Comparison of ENCODE assay signal across 8 cellular contexts in the genomic region with DNA sequence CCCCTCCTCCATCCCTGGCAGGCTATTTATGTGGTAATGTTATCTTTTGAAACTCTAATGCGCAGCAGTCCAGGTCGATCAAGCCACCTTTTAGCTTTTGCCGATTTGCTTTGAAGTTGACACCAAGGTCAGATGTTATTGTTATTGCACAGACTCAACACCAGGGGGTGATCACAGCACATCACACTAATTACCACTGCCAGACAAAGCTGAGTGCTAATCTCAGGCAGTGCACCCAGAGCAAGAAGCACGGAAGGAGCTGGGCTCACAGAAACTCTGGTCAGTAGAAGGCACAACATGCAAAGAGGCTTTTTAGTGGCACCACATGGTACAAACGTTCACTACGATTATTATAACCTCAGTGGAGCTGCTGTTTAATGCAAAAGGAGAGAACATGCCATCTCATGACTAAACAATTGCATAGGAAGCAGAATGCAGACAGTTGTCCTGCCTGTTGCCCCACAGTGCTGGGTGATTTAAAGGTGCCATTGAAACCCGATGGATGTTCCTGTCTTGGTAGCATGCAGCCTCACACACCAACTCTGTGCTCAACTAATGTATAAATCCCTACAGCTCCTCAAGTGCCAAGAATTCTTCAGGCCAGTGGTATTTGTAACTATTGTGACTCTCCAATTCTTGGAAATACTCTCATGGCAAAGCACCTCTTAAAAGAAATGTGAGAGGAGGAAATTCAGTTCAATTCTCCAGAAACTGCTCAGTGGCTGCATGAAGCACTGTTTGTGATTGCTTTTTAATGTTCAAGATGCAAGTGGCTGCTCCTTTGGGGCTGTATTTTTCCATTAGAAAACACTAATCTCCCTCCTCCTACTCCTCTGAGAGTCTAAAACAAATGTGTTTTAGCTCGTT.
DNase-seq lines count a peak whose midpoint lies in the region; ATAC-seq, FAIRE-seq and TF ChIP-seq lines count a peak whose summit lies in the region.

No MANE protein-coding gene starts in this region.

- H3K4me3 ChIP-seq in IMR-90 (ENCODE audit: insufficient read depth, low read depth, low read length) (no peak overlapping the region), Panc1 (ENCODE audit: low read depth in 2 of 2, low read length in 2 of 2) (no peak overlapping the region), osteoblast (ENCODE audit: insufficient read depth, low read length) (peak overlapping the region; percentile 10)

- no peaks in the 10 kb centered on the region for H3K79me1 ChIP-seq in IMR-90 (ENCODE audit: low read depth in 1 of 2, low read length in 2 of 2)

- peak overlapping the region; percentile 55 for H3K14ac ChIP-seq in IMR-90 (replicated peaks; ENCODE audit: low read depth, low read length)

- CTCF ChIA-PET in IMR-90 (lab: Yijun Ruan, JAX) = interaction anchor here (0.6 to 1.5 kb wide), 27 partner anchors 10 to 1253 kb away, joined by 3 to 10 read pairs (median 4); no protein-coding TSS in a partner anchor
- CTCF ChIA-PET in Panc1 (lab: Charles Lee) = interaction anchor here (0.7 kb wide), 2 partner anchors 482 to 807 kb away, joined by 3 read pairs; partner anchors contain the start of gene PDGFD

- H2BK20ac ChIP-seq in IMR-90 (ENCODE audit: low read depth, low read length) = peak overlapping the region; percentile 73

- dilution Hi-C loops in IMR-90 (cut with HindIII; ENCODE audit: low sequenced_read_pairs, unreplicated experiment) = no loop called here

- H3K27ac Mint-ChIP-seq in activated T-helper 17 cell treated with anti-CD3 and anti-CD28 coated beads, Interleukin-2, amount 50 U/mL, for 72 hours = no peak overlapping the region

- no peaks in the 10 kb centered on the region for H3K9me3 Mint-ChIP-seq in activated T-helper 17 cell treated with anti-CD3 and anti-CD28 coated beads, Interleukin-2, amount 50 U/mL, for 72 hours

- no peaks in the 10 kb centered on the region for H4K20me1 ChIP-seq in IMR-90 (ENCODE audit: insufficient read depth, low read length)
- H4K20me1 ChIP-seq in osteoblast (ENCODE audit: insufficient read depth, low read length) = no peaks in the 10 kb centered on the region

- peak; percentile 75 for DNase-seq in IMR-90
- DNase-seq in Panc1 (ENCODE audit: low read depth, low spot score) = peak; percentile 41
- DNase-seq in germinal center (ENCODE audit: low spot score) = peak; percentile 65
- peak; percentile 73 for DNase-seq in osteoblast (ENCODE audit: insufficient read length, low spot score, missing footprints)
- DNase-seq in T1000 (lab: John Stamatoyannopoulos, UW) = no peak

- peak overlapping the region; percentile 51 for H3K18ac ChIP-seq in IMR-90 (ENCODE audit: low read depth, low read length)

- H3K4me1 ChIP-seq in IMR-90 (ENCODE audit: control insufficient read depth, insufficient read depth, low read length) (peaks cover 5% of the 10 kb centered on the region), Panc1 (ENCODE audit: control insufficient read depth, insufficient read depth, low read length) (no peaks in the 10 kb centered on the region), osteoblast (ENCODE audit: insufficient read depth, low read length) (peaks cover 17% of the 10 kb centered on the region)

- H3K79me2 ChIP-seq in osteoblast (ENCODE audit: insufficient read depth, low read length) = no peaks in the 10 kb centered on the region

- peak overlapping the region; percentile 29; the same call in 1 of the 2 replicates for H2AK5ac ChIP-seq in IMR-90 (ENCODE audit: low read depth, low read length)

- peak; percentile 82 for TF ChIP-seq CTCF in IMR-90 (conservative IDR thresholded peaks at IDR 0.05; ENCODE audit: low read depth, low read length)
- TF ChIP-seq CTCF in Panc1 (IDR thresholded peaks at IDR 0.05) = peak; percentile 85
- TF ChIP-seq CTCF in osteoblast (IDR thresholded peaks at IDR 0.05; ENCODE audit: extremely low read depth, low read depth, low read length) = peak; percentile 93

- TF ChIP-seq RAD21 in IMR-90 (IDR thresholded peaks at IDR 0.05; ENCODE audit: low read length) = peak; percentile 86

- no peaks in the 10 kb centered on the region for H3K27me3 Mint-ChIP-seq in activated T-helper 17 cell treated with anti-CD3 and anti-CD28 coated beads, Interleukin-2, amount 50 U/mL, for 72 hours

- H3K4me1 Mint-ChIP-seq in activated T-helper 17 cell treated with anti-CD3 and anti-CD28 coated beads, Interleukin-2, amount 50 U/mL, for 72 hours = peaks cover 5% of the 10 kb centered on the region

- no peak overlapping the region for H2BK15ac ChIP-seq in IMR-90 (ENCODE audit: low read depth, low read length)

- 0 out of 2 replicates have a peak overlapping the region, but pooled peaks have one; percentile 14 for H3K23ac ChIP-seq in IMR-90 (ENCODE audit: low read depth, low read length)

- no CpG with 5 or more reads among the region's 8 CpGs for WGBS in IMR-90 (ENCODE audit: extremely low coverage in 2 of 2, insufficient read length in 1 of 2), 2 experiments

- H3K9me3 ChIP-seq in IMR-90 (ENCODE audit: control insufficient read depth, insufficient read depth, low read length) = no peaks in the 10 kb centered on the region
- no peaks in the 10 kb centered on the region for H3K9me3 ChIP-seq in Panc1 (ENCODE audit: control insufficient read depth, insufficient read depth, low read depth, low read length)
- no peaks in the 10 kb centered on the region for H3K9me3 ChIP-seq in osteoblast (ENCODE audit: low read depth, low read length)

- no peaks in the 10 kb centered on the region for H3K36me3 ChIP-seq in IMR-90 (ENCODE audit: control insufficient read depth, insufficient read depth, low read length)
- no peaks in the 10 kb centered on the region for H3K36me3 ChIP-seq in Panc1 (ENCODE audit: control insufficient read depth, insufficient read depth, low read length)
- H3K36me3 ChIP-seq in osteoblast (ENCODE audit: insufficient read depth, low read length) = no peaks in the 10 kb centered on the region

- H2BK120ac ChIP-seq in IMR-90 (ENCODE audit: low read depth, low read length) = peak overlapping the region; percentile 75

- H3K4me2 ChIP-seq in IMR-90 (ENCODE audit: low read depth, low read length) = peak overlapping the region; percentile 18; the same call in 1 of the 2 replicates
- peak overlapping the region; percentile 67 for H3K4me2 ChIP-seq in osteoblast (ENCODE audit: insufficient read depth, low read length)

- H3K4me3 Mint-ChIP-seq in activated T-helper 17 cell treated with anti-CD3 and anti-CD28 coated beads, Interleukin-2, amount 50 U/mL, for 72 hours = no peak overlapping the region

- no peaks in the 10 kb centered on the region for H3K36me3 Mint-ChIP-seq in activated T-helper 17 cell treated with anti-CD3 and anti-CD28 coated beads, Interleukin-2, amount 50 U/mL, for 72 hours (ENCODE audit: low read depth)

- H2AFZ ChIP-seq in IMR-90 (replicated peaks; ENCODE audit: low read length, poor library complexity) (peak overlapping the region; percentile 55), osteoblast (ENCODE audit: low read length) (peak overlapping the region; percentile 59)

- H4K91ac ChIP-seq in IMR-90 (ENCODE audit: insufficient read depth, low read depth, low read length) = peak overlapping the region; percentile 20

- H4K8ac ChIP-seq in IMR-90 (ENCODE audit: low read depth in 2 of 2, low read length in 2 of 2) = peak overlapping the region in 1 of 2 experiments; percentile 34; a peak in 1 of 4 replicates

- H3K27ac ChIP-seq in IMR-90 (ENCODE audit: insufficient read depth, low read length) (peak overlapping the region; percentile 57; the same call in 1 of the 2 replicates), Panc1 (ENCODE audit: low read length) (no peak overlapping the region), osteoblast (ENCODE audit: low read depth, low read length) (peak overlapping the region; percentile 20)

- TF ChIP-seq POLR2A in IMR-90 (IDR thresholded peaks at IDR 0.05; ENCODE audit: low read depth, low read length) = no peak

- intact Hi-C loops in IMR-90 (cut with micrococcal nuclease) (loop anchor here (2.0 to 5.0 kb wide), 2 partner anchors 240 to 470 kb away; no protein-coding TSS in a partner anchor), Panc1 (cut with micrococcal nuclease; ENCODE audit: unreplicated experiment) (loop anchor here (2.0 kb wide), 1 partner anchor 468 kb away; no protein-coding TSS in a partner anchor)

- peak overlapping the region; percentile 37 for H3K4ac ChIP-seq in IMR-90 (ENCODE audit: low read depth, low read length)

- H3K27me3 ChIP-seq in IMR-90 (ENCODE audit: control insufficient read depth, insufficient read depth, low read length) (no peaks in the 10 kb centered on the region), Panc1 (ENCODE audit: control insufficient read depth, insufficient read depth, low read length) (no peaks in the 10 kb centered on the region), osteoblast (ENCODE audit: insufficient read depth, low read length) (no peaks in the 10 kb centered on the region)

- H2BK5ac ChIP-seq in IMR-90 (ENCODE audit: low read depth, low read length, poor library complexity, severe bottlenecking) = peak overlapping the region; percentile 22

- POLR2A ChIA-PET in IMR-90 (lab: Charles Lee; ENCODE audit: unreplicated experiment) = no interaction called here
- POLR2A ChIA-PET in Panc1 (lab: Charles Lee) = no interaction called here

- H3K9ac ChIP-seq in IMR-90 (ENCODE audit: low read depth, low read length) = no peak overlapping the region

- BruUV-seq in IMR-90 (replicated peaks; lab: Mats Ljungman, UMichigan) (no TSS peak), Panc1 (replicated peaks; lab: Mats Ljungman, UMichigan) (no TSS peak)

- peak overlapping the region; percentile 18; the same call in 1 of the 2 replicates for H4K5ac ChIP-seq in IMR-90 (ENCODE audit: low read depth, low read length)

- ATAC-seq in GM21723 (IDR thresholded peaks at IDR 0.05; ENCODE audit: unreplicated experiment) (peak; percentile 96), IMR-90 (ENCODE audit: low read depth) (peak; percentile 88), Panc1 (peak; percentile 84)
- ATAC-seq in activated T-helper 17 cell treated with anti-CD3 and anti-CD28 coated beads, Interleukin-2, amount 50 U/mL, for 72 hours (replicated peaks) = peak; percentile 65

- in situ Hi-C loops in IMR-90 (cut with MboI; ENCODE audit: low sequenced_read_pairs) (no loop called here), Panc1 (cut with HindIII; ENCODE audit: low pct_unique_long_range_greater_than_20kb, low sequenced_read_pairs) (no loop called here)

- no peak overlapping the region for H2AK9ac ChIP-seq in IMR-90 (replicated peaks; ENCODE audit: low read depth, low read length, poor library complexity)

- H3K56ac ChIP-seq in IMR-90 (ENCODE audit: extremely low read depth, insufficient read depth, low read length) = no peak overlapping the region

- H3K9me1 ChIP-seq in IMR-90 (ENCODE audit: insufficient read depth, low read length) = no peaks in the 10 kb centered on the region

- peak; percentile 33 for FAIRE-seq in G401.6 (lab: Jason Lieb, UNC)

TF ChIP-seq in IMR-90, 13 proteins besides CTCF, POLR2A, EP300 and RAD21:
- TF ChIP-seq CEBPB (IDR thresholded peaks at IDR 0.05; ENCODE audit: low read depth, low read length) (no peak), SMC3 (IDR thresholded peaks at IDR 0.05; ENCODE audit: low read depth, low read length) (peak; percentile 88)
TF ChIP-seq in IMR-90: peak in this region for 1.
